Comparison of ENCODE assay signal across 24 cellular contexts in the genomic region with DNA sequence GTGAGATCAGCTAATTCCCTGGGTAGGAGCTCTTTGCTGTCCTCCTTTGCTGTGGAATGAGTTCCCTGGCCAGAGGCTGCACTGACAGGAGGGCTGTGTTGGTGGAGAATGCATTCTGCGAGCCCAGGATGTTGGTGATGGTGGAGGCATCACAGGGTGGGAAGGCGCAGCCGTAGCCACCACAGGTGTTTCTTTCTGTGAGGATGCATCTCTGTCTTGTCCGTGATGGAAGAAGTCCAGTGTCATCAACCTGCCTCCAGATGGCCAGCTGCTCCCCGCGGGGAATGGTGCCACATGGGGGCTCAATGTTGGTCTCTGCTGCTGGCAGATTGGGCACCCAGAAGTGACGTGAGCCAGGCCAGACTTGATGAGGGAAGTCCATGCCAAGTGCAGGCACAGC.
A peak's percentile ranks its signal among the peaks of the same experiment; 100 is the strongest.
DNase-seq lines count a peak whose midpoint lies in the region; ATAC-seq, FAIRE-seq and TF ChIP-seq lines count a peak whose summit lies in the region.
"Had no signal": no experiment of that assay in that cellular context is flagged by ENCODE, and none has a peak within 500 bp of the region (broad histone marks: within the 10 kb centered on the region; RNA-seq: fewer than 3 reads in every experiment).

No MANE protein-coding gene starts in this region.

- in situ Hi-C loops in G401 (cut with HindIII; ENCODE audit: low sequenced_read_pairs): no loop called here

- H3K27ac ChIP-seq in kidney (ENCODE audit: low read depth in 2 of 2, low read length in 2 of 2): no peak overlapping the region
- H3K27ac ChIP-seq in mesendoderm (ENCODE audit: low read depth, low read length): no peak overlapping the region
- H3K27ac ChIP-seq: 22Rv1; A549; BLaER1 treated with 17β-estradiol and CSF1 and Interleukin-3, amounts not matched to agents 10 nM and 100 nM; C4-2B had no signal

- FAIRE-seq in kidney (lab: Jason Lieb, UNC): no peak
- FAIRE-seq: A549, D721Med, GM12878, GM12892, GM18507 had no signal

- H2BK120ac ChIP-seq in mesendoderm (ENCODE audit: low read depth, low read length): no peak overlapping the region

- ATAC-seq in stimulated activated naive CD8-positive, alpha-beta T cell treated with anti-CD3 and anti-CD28 coated beads, Interleukin-15, Interleukin-2, amounts not matched to agents 100 U/mL and 50 U/mL, for 24 hours: no peak
- no peak for ATAC-seq in activated CD8-positive, alpha-beta T cell treated with anti-CD3 and anti-CD28 coated beads for 36 hours
- ATAC-seq: A549; CD8-positive, alpha-beta T cell; GM12878 had no signal

- intact Hi-C loops in kidney (cut with DNase I): no loop called here
- intact Hi-C loops in activated CD8-positive, alpha-beta T cell treated with anti-CD3 and anti-CD28 coated beads for 36 hours (cut with micrococcal nuclease): no loop called here

- POLR2A ChIA-PET in activated CD8-positive, alpha-beta T cell treated with anti-CD3 and anti-CD28 coated beads for 36 hours (lab: Charles Lee): interaction anchor here (0.7 kb wide), 1 partner anchor 40 kb away, joined by 3 read pairs; no protein-coding TSS in a partner anchor

- H3K9me3 Mint-ChIP-seq in activated CD8-positive, alpha-beta T cell treated with anti-CD3 and anti-CD28 coated beads for 36 hours: peaks cover 6% of the 10 kb centered on the region

- no peaks in the 10 kb centered on the region for H3K4me1 Mint-ChIP-seq in activated CD8-positive, alpha-beta T cell treated with anti-CD3 and anti-CD28 coated beads for 36 hours (ENCODE audit: low read depth)
- H3K4me1 Mint-ChIP-seq: B cell had no signal

- no peak overlapping the region for H2BK5ac ChIP-seq in mesendoderm (ENCODE audit: low read length)

- DNase-seq in G401 (ENCODE audit: low spot score) (peak; percentile 63), cerebellum (ENCODE audit: low spot score) (peak; percentile 37), kidney (peak; percentile 22), mesendoderm (no peak), erythroblast (lab: John Stamatoyannopoulos, UW) (no peak)
- no peak for DNase-seq in stimulated activated naive CD8-positive, alpha-beta T cell treated with anti-CD3 and anti-CD28 coated beads, Interleukin-15, Interleukin-2, amounts not matched to agents 100 U/mL and 50 U/mL, for 24 hours
- DNase-seq in activated CD8-positive, alpha-beta memory T cell treated with anti-CD3 and anti-CD28 coated beads for 24 hours: no peak
- no peak for DNase-seq in activated CD8-positive, alpha-beta T cell treated with anti-CD3 and anti-CD28 coated beads for 36 hours
- DNase-seq: AML-193; Caco-2; Calu3; CD4-positive, alpha-beta T cell; CD8-positive, alpha-beta T cell; DMS79 treated with DMSO at 0.1 percent for 48 hours; GDM1 had no signal

- no peak overlapping the region for H3K4ac ChIP-seq in mesendoderm (ENCODE audit: low read depth, low read length)

- TF ChIP-seq POLR2A in erythroblast (IDR thresholded peaks at IDR 0.05; ENCODE audit: low read length): no peak

- H3K18ac ChIP-seq in mesendoderm (ENCODE audit: low read length): no peak overlapping the region

- no peak overlapping the region for H3K56ac ChIP-seq in mesendoderm (ENCODE audit: low read length)

- no peaks in the 10 kb centered on the region for H3K36me3 Mint-ChIP-seq in activated CD8-positive, alpha-beta T cell treated with anti-CD3 and anti-CD28 coated beads for 36 hours (ENCODE audit: low read depth)
- H3K36me3 Mint-ChIP-seq: CD8-positive, alpha-beta T cell had no signal

- H4K5ac ChIP-seq in mesendoderm (ENCODE audit: low read length): no peak overlapping the region

- H3K9ac ChIP-seq in kidney (ENCODE audit: low read length in 2 of 2) (no peak overlapping the region), mesendoderm (ENCODE audit: low read length) (no peak overlapping the region)
- H3K9ac ChIP-seq: BLaER1 treated with 17β-estradiol and CSF1 and Interleukin-3, amounts not matched to agents 10 nM and 100 nM had no signal

- H2BK15ac ChIP-seq in mesendoderm (replicated peaks; ENCODE audit: low read depth): no peak overlapping the region

- H3K4me3 Mint-ChIP-seq in activated CD8-positive, alpha-beta T cell treated with anti-CD3 and anti-CD28 coated beads for 36 hours: no peak overlapping the region
- H3K4me3 Mint-ChIP-seq: B cell; CD4-positive, alpha-beta T cell; CD8-positive, alpha-beta T cell had no signal

- no peak for TF ChIP-seq CTCF in kidney (IDR thresholded peaks at IDR 0.05; ENCODE audit: borderline replicate concordance, extremely low read depth, insufficient read depth)
- TF ChIP-seq CTCF in activated CD8-positive, alpha-beta T cell treated with anti-CD3 and anti-CD28 coated beads for 36 hours (IDR thresholded peaks at IDR 0.05): no peak

- H3K79me2 ChIP-seq in mesendoderm (ENCODE audit: control insufficient read depth, insufficient read depth, low read length): no peaks in the 10 kb centered on the region

- H3K36me3 ChIP-seq in kidney (ENCODE audit: control insufficient read depth in 1 of 2, insufficient read depth in 2 of 2, low read length in 2 of 2) (no peaks in the 10 kb centered on the region), mesendoderm (ENCODE audit: control insufficient read depth, insufficient read depth, low read length) (no peaks in the 10 kb centered on the region)
- H3K36me3 ChIP-seq: BLaER1 treated with 17β-estradiol and CSF1 and Interleukin-3, amounts not matched to agents 10 nM and 100 nM had no signal

- WGBS in mesendoderm (ENCODE audit: extremely low coverage, insufficient coverage, low lambda C conversion rate): no CpG with 5 or more reads among the region's 7 CpGs

- peaks cover 0 to 5% of the 10 kb centered on the region in 2 donors for H3K9me3 ChIP-seq in kidney (ENCODE audit: control insufficient read depth in 1 of 2, low read length in 2 of 2)
- H3K9me3 ChIP-seq: Caco-2 had no signal

- no peak overlapping the region for H3K23ac ChIP-seq in mesendoderm (ENCODE audit: low read length)

- H3K27me3 Mint-ChIP-seq in activated CD8-positive, alpha-beta T cell treated with anti-CD3 and anti-CD28 coated beads for 36 hours: peaks cover 6% of the 10 kb centered on the region

- H3K4me1 ChIP-seq in kidney (ENCODE audit: control insufficient read depth in 1 of 2, insufficient read depth in 1 of 2, low read depth in 1 of 2, low read length in 2 of 2) (no peaks in the 10 kb centered on the region), mesendoderm (ENCODE audit: control insufficient read depth, low read depth, low read length) (peaks cover 6% of the 10 kb centered on the region)
- H3K4me1 ChIP-seq: A549, Caco-2 had no signal

- H3K27me3 ChIP-seq in mesendoderm (ENCODE audit: insufficient read depth, low read length, poor library complexity): no peaks in the 10 kb centered on the region
- H3K27me3 ChIP-seq: BLaER1 treated with 17β-estradiol and CSF1 and Interleukin-3, amounts not matched to agents 10 nM and 100 nM had no signal

- no peaks in the 10 kb centered on the region for H3K79me1 ChIP-seq in mesendoderm (ENCODE audit: low read length)

- H3K4me3 ChIP-seq in kidney (ENCODE audit: low read length in 2 of 2) (no peak overlapping the region), mesendoderm (ENCODE audit: low read length) (no peak overlapping the region)
- H3K4me3 ChIP-seq: A549; BLaER1 treated with 17β-estradiol and CSF1 and Interleukin-3, amounts not matched to agents 10 nM and 100 nM; GM12878 had no signal

- H3K4me2 ChIP-seq in mesendoderm (ENCODE audit: low read length): no peak overlapping the region
- H3K4me2 ChIP-seq: A549; BLaER1 treated with 17β-estradiol and CSF1 and Interleukin-3, amounts not matched to agents 10 nM and 100 nM had no signal

- no peak overlapping the region for H3K27ac Mint-ChIP-seq in activated CD8-positive, alpha-beta T cell treated with anti-CD3 and anti-CD28 coated beads for 36 hours
- H3K27ac Mint-ChIP-seq: B cell; CD4-positive, alpha-beta T cell; CD8-positive, alpha-beta T cell had no signal

- H2AK5ac ChIP-seq in mesendoderm (ENCODE audit: low read length): peak overlapping the region; percentile 84

- CTCF ChIA-PET in activated CD8-positive, alpha-beta T cell treated with anti-CD3 and anti-CD28 coated beads for 36 hours (lab: Charles Lee): no interaction called here

- no peak overlapping the region for H4K8ac ChIP-seq in mesendoderm (ENCODE audit: low read depth, low read length)

Comparison
In these comparisons a context has a peak if more than half of its experiments do, and no peak if none do; other contexts are left out.
1. DNase-seq: peak in G401 (single experiment), cerebellum (single experiment) and kidney (single experiment); none in mesendoderm (single experiment), stimulated activated naive CD8-positive, alpha-beta T cell treated with anti-CD3 and anti-CD28 coated beads, Interleukin-15, Interleukin-2, amounts not matched to agents 100 U/mL and 50 U/mL, for 24 hours (single experiment), activated CD8-positive, alpha-beta memory T cell treated with anti-CD3 and anti-CD28 coated beads for 24 hours (single experiment), activated CD8-positive, alpha-beta T cell treated with anti-CD3 and anti-CD28 coated beads for 36 hours (single experiment) and erythroblast (0 of 2).